ENCODE assay signal across 8 cellular contexts in the genomic region with DNA sequence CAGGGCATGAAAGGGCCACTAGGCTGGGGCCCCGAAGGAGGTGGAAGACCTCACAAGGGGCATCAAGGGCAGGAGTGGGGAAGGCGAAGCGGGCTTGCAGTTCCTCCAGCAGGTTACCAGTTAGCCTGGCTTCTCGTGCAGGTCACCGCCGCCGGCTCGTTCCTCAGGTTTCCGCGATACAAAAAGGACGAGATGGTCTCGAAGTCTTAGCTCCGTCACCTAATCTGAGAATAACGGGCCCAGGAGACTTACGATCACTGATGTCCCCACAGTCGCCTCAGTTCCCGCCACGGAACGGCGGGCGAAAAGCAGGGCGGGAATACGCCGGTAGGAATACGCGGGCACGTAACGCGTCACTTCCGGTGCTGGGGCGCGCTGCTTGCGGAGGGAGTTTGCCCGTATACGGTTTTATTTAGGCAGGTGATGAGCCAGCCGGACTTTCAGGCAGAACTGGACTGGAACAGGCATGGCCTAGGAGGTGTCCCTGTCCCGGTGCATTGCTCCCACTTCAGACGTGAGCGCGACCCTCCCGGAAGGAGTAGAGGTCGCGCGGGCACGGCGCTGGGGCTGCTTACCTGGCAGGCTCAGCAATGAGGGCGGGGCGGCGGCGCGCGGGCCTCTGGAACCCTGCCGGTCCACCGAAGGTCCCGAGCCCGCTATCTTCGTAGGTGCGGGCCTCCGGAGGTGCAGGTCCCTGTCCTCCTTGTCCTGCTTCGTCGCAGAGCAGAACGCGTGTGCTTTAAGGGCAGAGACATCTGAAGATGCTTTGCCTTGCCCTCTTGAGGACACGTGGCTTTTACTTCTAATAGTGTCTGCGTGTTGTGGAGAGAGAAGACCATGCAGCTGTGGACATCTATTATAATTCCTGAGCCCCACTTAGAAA. TPM values are rescaled to one million over a fixed set of nuclear protein-coding genes. Genes with fewer than 3 reads are reported as not detected.
A peak's percentile ranks its signal among the peaks of the same experiment; 100 is the strongest.
DNase-seq lines count a peak whose midpoint lies in the region; ATAC-seq, FAIRE-seq and TF ChIP-seq lines count a peak whose summit lies in the region.

TSS of gene RFC4 (minus strand) at position 310 of the 883 bp plus-strand sequence. CDS start 1,769 bp downstream, outside the sequence.

- H3K9me3 Mint-ChIP-seq in central memory CD8-positive, alpha-beta T cell = no peaks in the 10 kb centered on the region

- peak; percentile 89 for TF ChIP-seq POLR2A in GM18951 (IDR thresholded peaks at IDR 0.05; ENCODE audit: extremely low read depth, insufficient read depth, insufficient read length)

- H3K9ac ChIP-seq in kidney (ENCODE audit: low read length in 2 of 2) = peak within 1 kb of the TSS; percentile 85 to 95

- H3K4me3 Mint-ChIP-seq in central memory CD8-positive, alpha-beta T cell = peak within 1 kb of the TSS; percentile 86

- FAIRE-seq in kidney (lab: Jason Lieb, UNC) = no peak

- peaks cover 9% of the 10 kb centered on the region for H3K4me1 Mint-ChIP-seq in central memory CD8-positive, alpha-beta T cell

- no peak for TF ChIP-seq CTCF in AG04450 (IDR thresholded peaks at IDR 0.05; ENCODE audit: low read depth, low read length)
- no peak for TF ChIP-seq CTCF in kidney (IDR thresholded peaks at IDR 0.05; ENCODE audit: borderline replicate concordance, extremely low read depth, insufficient read depth)

- H3K36me3 ChIP-seq in kidney (ENCODE audit: control insufficient read depth in 1 of 2, insufficient read depth in 2 of 2, low read length in 2 of 2) = no peaks in the 10 kb centered on the region

- H3K27ac Mint-ChIP-seq in central memory CD8-positive, alpha-beta T cell (ENCODE audit: low read depth) = peak within 1 kb of the TSS; percentile 89

- no peaks in the 10 kb centered on the region for H3K27me3 Mint-ChIP-seq in central memory CD8-positive, alpha-beta T cell

- H3K36me3 Mint-ChIP-seq in central memory CD8-positive, alpha-beta T cell (ENCODE audit: insufficient read depth) = peaks cover 16% of the 10 kb centered on the region

- peak; percentile 93 for ATAC-seq in HG03139 (IDR thresholded peaks at IDR 0.05; ENCODE audit: unreplicated experiment)
- peak; percentile 77 for ATAC-seq in central memory CD8-positive, alpha-beta T cell (replicated peaks; ENCODE audit: extremely low read depth, poor library complexity, severe bottlenecking)

- intact Hi-C loops in kidney (cut with DNase I) = no loop called here

- CTCF ChIA-PET in AG04450 (lab: Charles Lee) = interaction anchor here (3.0 to 4.4 kb wide), 3 partner anchors 15 to 190 kb away, joined by 14 to 25 read pairs (median 22); no protein-coding TSS in a partner anchor

- H3K4me1 ChIP-seq in kidney (ENCODE audit: control insufficient read depth in 1 of 2, insufficient read depth in 1 of 2, low read depth in 1 of 2, low read length in 2 of 2) = peaks cover 5 to 10% of the 10 kb centered on the region in 2 donors

- POLR2A ChIA-PET in AG04450 (lab: Yijun Ruan, JAX) = interaction anchor here (1.1 kb wide), 1 partner anchor 16 kb away, joined by 4 read pairs; no protein-coding TSS in a partner anchor

- H3K4me3 ChIP-seq in AG04450 (ENCODE audit: low read depth, low read length) (peak within 1 kb of the TSS; percentile 88), kidney (ENCODE audit: low read length in 2 of 2) (peak within 1 kb of the TSS; percentile 81 to 95)

- DNase-seq in AG04450 (ENCODE audit: low read depth, low spot score) = no peak
- DNase-seq in NCI-H226 = peak; percentile 73
- DNase-seq in activated CD4-positive, CD25-positive, alpha-beta regulatory T cell treated with anti-CD3 and anti-CD28 coated beads, Interleukin-2, amount 50 U/mL, for 16 hours (ENCODE audit: low read depth, low spot score) = peak; percentile 76
- DNase-seq in central memory CD8-positive, alpha-beta T cell (ENCODE audit: low spot score in 2 of 2) = peak; percentile 64 to 69
- peak; percentile 96 for DNase-seq in kidney
- peak; percentile 54 to 80 for DNase-seq in stimulated activated CD4-positive, alpha-beta T cell treated with anti-CD3 and anti-CD28 coated beads, Interleukin-15, amount 100 ng/mL, for 1 hour (ENCODE audit: low read depth in 1 of 2, low spot score in 1 of 2)

- peak within 1 kb of the TSS; percentile 73 for H3K27ac ChIP-seq in AG04450 (ENCODE audit: low read depth, low read length)
- peak within 1 kb of the TSS; percentile 96 for H3K27ac ChIP-seq in kidney (ENCODE audit: low read depth in 2 of 2, low read length in 2 of 2)

- in situ Hi-C loops in GM18951 (cut with MboI; ENCODE audit: low sequenced_read_pairs, unreplicated experiment) = loop anchor here (25.0 kb wide), 1 partner anchor 194 kb away; the partner anchor contains the start of gene AHSG

- no peaks in the 10 kb centered on the region; the same call in 1 of the 2 replicates for H3K9me3 ChIP-seq in AG04450 (ENCODE audit: control insufficient read depth, insufficient read depth, low read length)
- H3K9me3 ChIP-seq in kidney (ENCODE audit: control insufficient read depth in 1 of 2, low read length in 2 of 2) = no peaks in the 10 kb centered on the region

- no peaks in the 10 kb centered on the region for H3K27me3 ChIP-seq in AG04450 (ENCODE audit: control insufficient read depth, insufficient read depth, low read length)

RNA-seq across cellular contexts. Expression of gene RFC4, which starts in this region (rescaled TPM):
- polyA plus RNA-seq in AG04450 (2011; rRNA removed) (7.3 and 9.4 TPM in 2 replicates), kidney (ENCODE audit: insufficient read depth, low read depth, low replicate concordance) (11.1 TPM)
- 3.5 and 4.0 TPM in 2 replicates for polyA minus RNA-seq in AG04450 (2011; rRNA and poly(A)+ RNA removed)
- total RNA-seq in kidney = 8.9 TPM
